Comparison of ENCODE assay signal across 11 cellular contexts in the genomic region with DNA sequence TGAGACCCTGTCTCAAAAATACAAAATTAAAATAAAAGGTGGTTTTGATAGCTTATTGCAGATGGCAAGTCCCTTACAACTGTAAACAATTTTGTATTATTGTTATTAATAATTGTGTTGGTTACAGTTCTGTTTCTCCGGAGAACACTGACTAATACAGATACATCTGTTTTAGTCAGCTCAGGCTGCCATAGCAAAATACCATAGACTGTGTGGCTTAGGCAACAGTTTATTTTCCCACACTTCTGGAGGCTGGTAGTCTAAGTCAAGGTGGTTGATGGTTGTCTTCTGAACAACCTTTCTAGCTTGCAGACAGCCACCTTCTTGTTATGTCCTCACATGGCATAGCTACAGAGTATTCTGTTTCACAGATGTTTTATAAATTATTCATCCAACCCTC. TPM values are rescaled to one million over a fixed set of nuclear protein-coding genes. Genes with fewer than 3 reads are reported as not detected.
DNase-seq lines count a peak whose midpoint lies in the region; ATAC-seq and TF ChIP-seq lines count a peak whose summit lies in the region.
"Had no signal": no experiment of that assay in that cellular context is flagged by ENCODE, and none has a peak within 500 bp of the region (broad histone marks: within the 10 kb centered on the region; RNA-seq: fewer than 3 reads in every experiment).

No MANE protein-coding gene starts in this region.

- no peaks in the 10 kb centered on the region for H4K20me1 ChIP-seq in GM23338 (replicated peaks; ENCODE audit: insufficient read depth)

- no peak overlapping the region for H2AFZ ChIP-seq in GM23338

- no peaks in the 10 kb centered on the region for H3K9me3 ChIP-seq in prostate gland
- H3K9me3 ChIP-seq in tibial nerve: peaks cover 0 to 49% (median 0%) of the 10 kb centered on the region in 4 donors

- H3K4me3 ChIP-seq in prostate gland: no peak overlapping the region
- no peak overlapping the region for H3K4me3 ChIP-seq in GM23338
- H3K4me3 ChIP-seq in tibial nerve: no peak overlapping the region

- H3K79me2 ChIP-seq in GM23338 (replicated peaks; ENCODE audit: insufficient read depth): no peaks in the 10 kb centered on the region

- no peaks in the 10 kb centered on the region; the same call in 2 of the 3 replicates for H3K36me3 Mint-ChIP-seq in GM23338 (ENCODE audit: low read depth)

- intact Hi-C loops in prostate gland (cut with DNase I): no loop called here

- H3K36me3 ChIP-seq in prostate gland: no peaks in the 10 kb centered on the region
- no peaks in the 10 kb centered on the region for H3K36me3 ChIP-seq in GM23338 (ENCODE audit: insufficient read depth)
- no peaks in the 10 kb centered on the region for H3K36me3 ChIP-seq in tibial nerve

- H3F3A ChIP-seq in GM23338 (replicated peaks; ENCODE audit: low read depth): no peaks in the 10 kb centered on the region

- no peaks in the 10 kb centered on the region for H3K27me3 Mint-ChIP-seq in GM23338 (ENCODE audit: insufficient read depth, low read depth, poor library complexity)

- H3K4me2 ChIP-seq in GM23338: no peak overlapping the region

- no peak for DNase-seq in dedifferentiated amniotic fluid mesenchymal stem cell (ENCODE audit: extremely low spot score)
- no peak for DNase-seq in prostate gland (ENCODE audit: low spot score)
- no peak for DNase-seq in GM23338 (ENCODE audit: low spot score)
- DNase-seq in tibial nerve (ENCODE audit: low spot score in 2 of 2): no peak
- DNase-seq: NCI-H1930; stimulated activated CD4-positive, alpha-beta T cell treated with anti-CD3 and anti-CD28 coated beads, Interleukin-4, amount 100 ng/mL, for 24 hours had no signal

- H3K4me1 ChIP-seq in prostate gland (replicated peaks): no peaks in the 10 kb centered on the region
- no peaks in the 10 kb centered on the region for H3K4me1 ChIP-seq in GM23338 (ENCODE audit: insufficient read depth)
- H3K4me1 ChIP-seq in tibial nerve: no peaks in the 10 kb centered on the region

- TF ChIP-seq POLR2A in prostate gland (IDR thresholded peaks at IDR 0.05): no peak
- TF ChIP-seq POLR2A in tibial nerve (IDR thresholded peaks at IDR 0.05): no peak

- peak; percentile 77 for ATAC-seq in GM18498 (IDR thresholded peaks at IDR 0.05; ENCODE audit: unreplicated experiment)
- peak; percentile 85 for ATAC-seq in GM19035 (IDR thresholded peaks at IDR 0.05; ENCODE audit: unreplicated experiment)
- peak; percentile 83 for ATAC-seq in HG02798 (IDR thresholded peaks at IDR 0.05; ENCODE audit: poor library complexity, unreplicated experiment)
- ATAC-seq in HG03558 (IDR thresholded peaks at IDR 0.05; ENCODE audit: extremely low read depth, unreplicated experiment): peak; percentile 60
- ATAC-seq in GM23338: no peak

- H3K4me3 Mint-ChIP-seq in GM23338: no peak overlapping the region

- TF ChIP-seq EP300 in tibial nerve (IDR thresholded peaks at IDR 0.05): no peak

- no peaks in the 10 kb centered on the region for H3K4me1 Mint-ChIP-seq in GM23338

- H3K27me3 ChIP-seq in prostate gland (replicated peaks; ENCODE audit: insufficient read depth): no peaks in the 10 kb centered on the region
- H3K27me3 ChIP-seq in GM23338 (ENCODE audit: insufficient read depth): no peaks in the 10 kb centered on the region
- H3K27me3 ChIP-seq in tibial nerve: no peaks in the 10 kb centered on the region

- no peak for TF ChIP-seq CTCF in prostate gland (IDR thresholded peaks at IDR 0.05)
- TF ChIP-seq CTCF in GM23338 (conservative IDR thresholded peaks at IDR 0.05; ENCODE audit: low read depth in 2 of 2): no peak
- TF ChIP-seq CTCF in tibial nerve (IDR thresholded peaks at IDR 0.05): no peak

- H3K9me2 ChIP-seq in GM23338 (ENCODE audit: insufficient read depth): no peaks in the 10 kb centered on the region

- WGBS in prostate gland: 82% methylated on average over 1 of the region's 1 CpG
- WGBS in tibial nerve, 2 donors: 91 to 96% methylated on average over 1 of the region's 1 CpG

- peaks cover 7% of the 10 kb centered on the region; the same call in 2 of the 3 replicates for H3K9me3 Mint-ChIP-seq in GM23338

- no peak overlapping the region for H3K27ac ChIP-seq in prostate gland
- no peak overlapping the region for H3K27ac ChIP-seq in GM23338 (ENCODE audit: low read depth)
- H3K27ac ChIP-seq in tibial nerve: no peak overlapping the region

- no peak overlapping the region for H3K27ac Mint-ChIP-seq in GM23338
- H3K27ac Mint-ChIP-seq: progenitor cell of endocrine pancreas had no signal

TF ChIP-seq in GM23338, 12 proteins besides CTCF, POLR2A, EP300 and RAD21 (continues in another document):
- no peak for TF ChIP-seq ZNF331 (CRISPR knock-in tag; IDR thresholded peaks at IDR 0.05; ENCODE audit: low read depth)
- TF ChIP-seq, protein P1, sequence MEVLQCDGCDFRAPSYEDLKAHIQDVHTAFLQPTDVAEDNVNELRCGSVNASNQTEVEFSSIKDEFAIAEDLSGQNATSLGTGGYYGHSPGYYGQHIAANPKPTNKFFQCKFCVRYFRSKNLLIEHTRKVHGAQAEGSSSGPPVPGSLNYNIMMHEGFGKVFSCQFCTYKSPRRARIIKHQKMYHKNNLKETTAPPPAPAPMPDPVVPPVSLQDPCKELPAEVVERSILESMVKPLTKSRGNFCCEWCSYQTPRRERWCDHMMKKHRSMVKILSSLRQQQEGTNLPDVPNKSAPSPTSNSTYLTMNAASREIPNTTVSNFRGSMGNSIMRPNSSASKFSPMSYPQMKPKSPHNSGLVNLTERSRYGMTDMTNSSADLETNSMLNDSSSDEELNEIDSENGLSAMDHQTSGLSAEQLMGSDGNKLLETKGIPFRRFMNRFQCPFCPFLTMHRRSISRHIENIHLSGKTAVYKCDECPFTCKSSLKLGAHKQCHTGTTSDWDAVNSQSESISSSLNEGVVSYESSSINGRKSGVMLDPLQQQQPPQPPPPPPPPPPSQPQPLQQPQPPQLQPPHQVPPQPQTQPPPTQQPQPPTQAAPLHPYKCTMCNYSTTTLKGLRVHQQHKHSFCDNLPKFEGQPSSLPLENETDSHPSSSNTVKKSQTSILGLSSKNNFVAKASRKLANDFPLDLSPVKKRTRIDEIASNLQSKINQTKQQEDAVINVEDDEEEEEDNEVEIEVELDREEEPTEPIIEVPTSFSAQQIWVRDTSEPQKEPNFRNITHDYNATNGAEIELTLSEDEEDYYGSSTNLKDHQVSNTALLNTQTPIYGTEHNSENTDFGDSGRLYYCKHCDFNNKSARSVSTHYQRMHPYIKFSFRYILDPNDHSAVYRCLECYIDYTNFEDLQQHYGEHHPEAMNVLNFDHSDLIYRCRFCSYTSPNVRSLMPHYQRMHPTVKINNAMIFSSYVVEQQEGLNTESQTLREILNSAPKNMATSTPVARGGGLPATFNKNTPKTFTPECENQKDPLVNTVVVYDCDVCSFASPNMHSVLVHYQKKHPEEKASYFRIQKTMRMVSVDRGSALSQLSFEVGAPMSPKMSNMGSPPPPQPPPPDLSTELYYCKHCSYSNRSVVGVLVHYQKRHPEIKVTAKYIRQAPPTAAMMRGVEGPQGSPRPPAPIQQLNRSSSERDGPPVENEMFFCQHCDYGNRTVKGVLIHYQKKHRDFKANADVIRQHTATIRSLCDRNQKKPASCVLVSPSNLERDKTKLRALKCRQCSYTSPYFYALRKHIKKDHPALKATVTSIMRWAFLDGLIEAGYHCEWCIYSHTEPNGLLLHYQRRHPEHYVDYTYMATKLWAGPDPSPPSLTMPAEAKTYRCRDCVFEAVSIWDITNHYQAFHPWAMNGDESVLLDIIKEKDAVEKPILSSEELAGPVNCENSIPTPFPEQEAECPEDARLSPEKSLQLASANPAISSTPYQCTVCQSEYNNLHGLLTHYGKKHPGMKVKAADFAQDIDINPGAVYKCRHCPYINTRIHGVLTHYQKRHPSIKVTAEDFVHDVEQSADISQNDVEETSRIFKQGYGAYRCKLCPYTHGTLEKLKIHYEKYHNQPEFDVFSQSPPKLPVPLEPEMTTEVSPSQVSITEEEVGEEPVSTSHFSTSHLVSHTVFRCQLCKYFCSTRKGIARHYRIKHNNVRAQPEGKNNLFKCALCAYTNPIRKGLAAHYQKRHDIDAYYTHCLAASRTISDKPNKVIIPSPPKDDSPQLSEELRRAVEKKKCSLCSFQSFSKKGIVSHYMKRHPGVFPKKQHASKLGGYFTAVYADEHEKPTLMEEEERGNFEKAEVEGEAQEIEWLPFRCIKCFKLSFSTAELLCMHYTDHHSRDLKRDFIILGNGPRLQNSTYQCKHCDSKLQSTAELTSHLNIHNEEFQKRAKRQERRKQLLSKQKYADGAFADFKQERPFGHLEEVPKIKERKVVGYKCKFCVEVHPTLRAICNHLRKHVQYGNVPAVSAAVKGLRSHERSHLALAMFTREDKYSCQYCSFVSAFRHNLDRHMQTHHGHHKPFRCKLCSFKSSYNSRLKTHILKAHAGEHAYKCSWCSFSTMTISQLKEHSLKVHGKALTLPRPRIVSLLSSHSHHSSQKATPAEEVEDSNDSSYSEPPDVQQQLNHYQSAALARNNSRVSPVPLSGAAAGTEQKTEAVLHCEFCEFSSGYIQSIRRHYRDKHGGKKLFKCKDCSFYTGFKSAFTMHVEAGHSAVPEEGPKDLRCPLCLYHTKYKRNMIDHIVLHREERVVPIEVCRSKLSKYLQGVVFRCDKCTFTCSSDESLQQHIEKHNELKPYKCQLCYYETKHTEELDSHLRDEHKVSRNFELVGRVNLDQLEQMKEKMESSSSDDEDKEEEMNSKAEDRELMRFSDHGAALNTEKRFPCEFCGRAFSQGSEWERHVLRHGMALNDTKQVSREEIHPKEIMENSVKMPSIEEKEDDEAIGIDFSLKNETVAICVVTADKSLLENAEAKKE (CRISPR knock-in tag; IDR thresholded peaks at IDR 0.05): no peak
- no peak for TF ChIP-seq CREB1 (CRISPR knock-in tag; IDR thresholded peaks at IDR 0.05; ENCODE audit: low read depth)

RNA-seq across cellular contexts. Expression of gene IL21R, which starts 14.2 kb away (rescaled TPM):
- total RNA-seq in prostate gland (under 1 TPM; 0.32 to 0.57 TPM), tibial nerve (1 to 10 TPM in 1 of 4 donors, under 1 TPM in 1, not detected in 2; 0.21 to 1.2 TPM)
- 2.6 TPM in 2 replicates for total RNA-seq in GM23338 (2014; rRNA removed; shearing (Covaris generic))
- 0.42 and 0.83 TPM in 2 replicates for polyA plus RNA-seq in GM23338 (2016; fragmentation: Nextera tagmentation; extraction: Ambion mirVana)
- total RNA-seq: progenitor cell of endocrine pancreas had no signal
